In genomic region chr14:53621986-53622385, GRCh38 we compare ENCODE assay signal across 12 cellular contexts.
DNase-seq lines count a peak whose midpoint lies in the region; ATAC-seq and TF ChIP-seq lines count a peak whose summit lies in the region.
"Had no signal": no experiment of that assay in that cellular context is flagged by ENCODE, and none has a peak within 500 bp of the region (broad histone marks: within the 10 kb centered on the region; RNA-seq: fewer than 3 reads in every experiment).

No MANE protein-coding gene starts in this region.

- no peak for TF ChIP-seq POLR2A in IMR-90 (IDR thresholded peaks at IDR 0.05; ENCODE audit: low read depth, low read length)

- intact Hi-C loops in IMR-90 (cut with micrococcal nuclease) (loop anchor here (5.0 kb wide), 2 partner anchors 80 to 330 kb away; no protein-coding TSS in a partner anchor), OCI-LY7 (cut with micrococcal nuclease; ENCODE audit: unreplicated experiment) (no loop called here)

- POLR2A ChIA-PET in IMR-90 (lab: Charles Lee; ENCODE audit: unreplicated experiment) (no interaction called here), OCI-LY7 (lab: Charles Lee) (interaction anchor here (0.6 to 1.8 kb wide), 7 partner anchors 7 to 1587 kb away, joined by 3 to 5 read pairs (median 3); no protein-coding TSS in a partner anchor)

- H3K79me2 ChIP-seq in OCI-LY7 (ENCODE audit: insufficient read depth, low read depth, low read length) (no peaks in the 10 kb centered on the region), mesendoderm (ENCODE audit: control insufficient read depth, insufficient read depth, low read length) (no peaks in the 10 kb centered on the region)

- H4K8ac ChIP-seq in IMR-90 (ENCODE audit: low read depth in 2 of 2, low read length in 2 of 2) (peak overlapping the region in 1 of 2 experiments; percentile 15; a peak in 1 of 4 replicates), mesendoderm (ENCODE audit: low read depth, low read length) (no peak overlapping the region)

- H3K4ac ChIP-seq in IMR-90 (ENCODE audit: low read depth, low read length) (no peak overlapping the region), mesendoderm (ENCODE audit: low read depth, low read length) (no peak overlapping the region)

- H3K4me1 ChIP-seq in IMR-90 (ENCODE audit: control insufficient read depth, insufficient read depth, low read length) (peaks cover 20% of the 10 kb centered on the region), OCI-LY7 (ENCODE audit: insufficient read depth, low read length, poor library complexity, severe bottlenecking) (peaks cover 12% of the 10 kb centered on the region), mesendoderm (ENCODE audit: control insufficient read depth, low read depth, low read length) (peaks cover 2% of the 10 kb centered on the region)
- H3K4me1 ChIP-seq: A549, BE2C had no signal

- no peak overlapping the region for H3K4me3 Mint-ChIP-seq in stimulated activated memory B cell treated with anti-CD40 and anti-IgM and Interleukin-4, amounts not matched to agents 10 μg/mL and 1 μg/mL and 100 μg/mL, for 72 hours

- H3K4me1 Mint-ChIP-seq in stimulated activated memory B cell treated with anti-CD40 and anti-IgM and Interleukin-4, amounts not matched to agents 10 μg/mL and 1 μg/mL and 100 μg/mL, for 72 hours = peaks cover 38% of the 10 kb centered on the region

- in situ Hi-C loops in IMR-90 (cut with MboI; ENCODE audit: low sequenced_read_pairs) = no loop called here

- peaks cover 10% of the 10 kb centered on the region for H3K9me1 ChIP-seq in IMR-90 (ENCODE audit: insufficient read depth, low read length)

- H3K27ac Mint-ChIP-seq in stimulated activated memory B cell treated with anti-CD40 and anti-IgM and Interleukin-4, amounts not matched to agents 10 μg/mL and 1 μg/mL and 100 μg/mL, for 72 hours = peak overlapping the region; percentile 94

- peak overlapping the region; percentile 54 for H4K5ac ChIP-seq in IMR-90 (ENCODE audit: low read depth, low read length)
- H4K5ac ChIP-seq in mesendoderm (ENCODE audit: low read length) = no peak overlapping the region

- H3K9me3 ChIP-seq in IMR-90 (ENCODE audit: control insufficient read depth, insufficient read depth, low read length) (0 out of 2 replicates have a peak, but pooled peaks cover under 1% of the 10 kb centered on the region), OCI-LY7 (ENCODE audit: low read length) (no peaks in the 10 kb centered on the region)
- H3K9me3 ChIP-seq: A549, BE2C had no signal

- H3K36me3 Mint-ChIP-seq in stimulated activated memory B cell treated with anti-CD40 and anti-IgM and Interleukin-4, amounts not matched to agents 10 μg/mL and 1 μg/mL and 100 μg/mL, for 72 hours = no peaks in the 10 kb centered on the region

- BruUV-seq in IMR-90 (replicated peaks; lab: Mats Ljungman, UMichigan) (no TSS peak), OCI-LY7 (replicated peaks; lab: Mats Ljungman, UMichigan) (no TSS peak)

- dilution Hi-C loops in IMR-90 (cut with HindIII; ENCODE audit: low sequenced_read_pairs, unreplicated experiment) = no loop called here

- H3K79me1 ChIP-seq in IMR-90 (ENCODE audit: low read depth in 1 of 2, low read length in 2 of 2) (no peaks in the 10 kb centered on the region), mesendoderm (ENCODE audit: low read length) (no peaks in the 10 kb centered on the region)

- H3K9me3 Mint-ChIP-seq in stimulated activated memory B cell treated with anti-CD40 and anti-IgM and Interleukin-4, amounts not matched to agents 10 μg/mL and 1 μg/mL and 100 μg/mL, for 72 hours = no peaks in the 10 kb centered on the region

- H3K23ac ChIP-seq in IMR-90 (ENCODE audit: low read depth, low read length) (no peak overlapping the region), mesendoderm (ENCODE audit: low read length) (no peak overlapping the region)

- H3K4me3 ChIP-seq in IMR-90 (ENCODE audit: insufficient read depth, low read depth, low read length) (no peak overlapping the region), OCI-LY7 (ENCODE audit: low read depth, low read length, poor library complexity, severe bottlenecking) (no peak overlapping the region), mesendoderm (ENCODE audit: low read length) (no peak overlapping the region), foreskin fibroblast (ENCODE audit: low read depth in 1 of 2, low read length in 2 of 2) (no peak overlapping the region)
- H3K4me3 ChIP-seq: A549 had no signal

- ATAC-seq in IMR-90 (ENCODE audit: low read depth) = no peak
- ATAC-seq in stimulated activated memory B cell treated with anti-CD40 and anti-IgM and Interleukin-4, amounts not matched to agents 10 μg/mL and 1 μg/mL and 100 μg/mL, for 72 hours = no peak
- ATAC-seq: A549, HCT116 had no signal

- peaks cover 5% of the 10 kb centered on the region for H3K27me3 ChIP-seq in IMR-90 (ENCODE audit: control insufficient read depth, insufficient read depth, low read length)
- no peaks in the 10 kb centered on the region for H3K27me3 ChIP-seq in mesendoderm (ENCODE audit: insufficient read depth, low read length, poor library complexity)
- H3K27me3 ChIP-seq: BE2C had no signal

- H3K36me3 ChIP-seq in IMR-90 (ENCODE audit: control insufficient read depth, insufficient read depth, low read length) = no peaks in the 10 kb centered on the region
- H3K36me3 ChIP-seq in OCI-LY7 (ENCODE audit: insufficient read depth, low read length) = no peaks in the 10 kb centered on the region
- H3K36me3 ChIP-seq in mesendoderm (ENCODE audit: control insufficient read depth, insufficient read depth, low read length) = no peaks in the 10 kb centered on the region
- H3K36me3 ChIP-seq: BE2C had no signal

- no peaks in the 10 kb centered on the region for H4K20me1 ChIP-seq in IMR-90 (ENCODE audit: insufficient read depth, low read length)
- H4K20me1 ChIP-seq in OCI-LY7 (ENCODE audit: insufficient read depth, low read length) = no peaks in the 10 kb centered on the region

- no peaks in the 10 kb centered on the region for H3K9me2 ChIP-seq in OCI-LY7 (ENCODE audit: insufficient read depth, low read length)

- no peaks in the 10 kb centered on the region for H3K27me3 Mint-ChIP-seq in stimulated activated memory B cell treated with anti-CD40 and anti-IgM and Interleukin-4, amounts not matched to agents 10 μg/mL and 1 μg/mL and 100 μg/mL, for 72 hours

- H3K4me2 ChIP-seq in IMR-90 (ENCODE audit: low read depth, low read length) (no peak overlapping the region), OCI-LY7 (ENCODE audit: low read length) (no peak overlapping the region), mesendoderm (ENCODE audit: low read length) (no peak overlapping the region)
- H3K4me2 ChIP-seq: A549 had no signal

- H2AK9ac ChIP-seq in IMR-90 (replicated peaks; ENCODE audit: low read depth, low read length, poor library complexity) = no peak overlapping the region

- H2AK5ac ChIP-seq in IMR-90 (ENCODE audit: low read depth, low read length) (no peak overlapping the region), mesendoderm (ENCODE audit: low read length) (no peak overlapping the region)

- H2BK15ac ChIP-seq in IMR-90 (ENCODE audit: low read depth, low read length) (no peak overlapping the region), mesendoderm (replicated peaks; ENCODE audit: low read depth) (peak overlapping the region; percentile 57)

- peak; percentile 14 for DNase-seq in IMR-90
- DNase-seq in OCI-LY7 (ENCODE audit: low spot score) = no peak
- no peak for DNase-seq in mesendoderm
- DNase-seq in SHP77 treated with DMSO at 0.1 percent for 48 hours (lab: John Stamatoyannopoulos, UW) = no peak
- no peak for DNase-seq in hepatic stellate cell (ENCODE audit: low spot score)
- no peak for DNase-seq in foreskin fibroblast
- no peak for DNase-seq in HPDE6-E6E7 (ENCODE audit: extremely low spot score)
- DNase-seq: BE2C had no signal

- H3K18ac ChIP-seq in IMR-90 (ENCODE audit: low read depth, low read length) (peak overlapping the region; percentile 37; the same call in 1 of the 2 replicates), mesendoderm (ENCODE audit: low read length) (no peak overlapping the region)

- no peak for TF ChIP-seq RAD21 in IMR-90 (IDR thresholded peaks at IDR 0.05; ENCODE audit: low read length)

- WGBS in IMR-90 (ENCODE audit: extremely low coverage in 2 of 2, insufficient read length in 1 of 2), 2 experiments = no CpG with 5 or more reads among the region's 1 CpG
- WGBS in mesendoderm (ENCODE audit: extremely low coverage, insufficient coverage, low lambda C conversion rate) = no CpG with 5 or more reads among the region's 1 CpG

- H3K27ac ChIP-seq in IMR-90 (ENCODE audit: insufficient read depth, low read length) = no peak overlapping the region
- no peak overlapping the region for H3K27ac ChIP-seq in OCI-LY7 (ENCODE audit: low read depth, low read length, poor library complexity, severe bottlenecking)
- H3K27ac ChIP-seq in mesendoderm (ENCODE audit: low read depth, low read length) = no peak overlapping the region
- H3K27ac ChIP-seq: A549, HL-60 had no signal

- H2BK120ac ChIP-seq in IMR-90 (ENCODE audit: low read depth, low read length) (no peak overlapping the region), mesendoderm (ENCODE audit: low read depth, low read length) (no peak overlapping the region)

- H2BK5ac ChIP-seq in IMR-90 (ENCODE audit: low read depth, low read length, poor library complexity, severe bottlenecking) (no peak overlapping the region), mesendoderm (ENCODE audit: low read length) (no peak overlapping the region)

- no peak overlapping the region for H3K9ac ChIP-seq in IMR-90 (ENCODE audit: low read depth, low read length)
- no peak overlapping the region for H3K9ac ChIP-seq in mesendoderm (ENCODE audit: low read length)

- no peak overlapping the region for H3K14ac ChIP-seq in IMR-90 (replicated peaks; ENCODE audit: low read depth, low read length)

- H3K56ac ChIP-seq in IMR-90 (ENCODE audit: extremely low read depth, insufficient read depth, low read length) (no peak overlapping the region), mesendoderm (ENCODE audit: low read length) (no peak overlapping the region)

- TF ChIP-seq CTCF in IMR-90 (conservative IDR thresholded peaks at IDR 0.05; ENCODE audit: low read depth, low read length) (no peak), OCI-LY7 (conservative IDR thresholded peaks at IDR 0.05; ENCODE audit: low read length) (no peak), foreskin fibroblast (IDR thresholded peaks at IDR 0.05; ENCODE audit: low read depth, low read length) (no peak)

- H4K91ac ChIP-seq in IMR-90 (ENCODE audit: insufficient read depth, low read depth, low read length) = no peak overlapping the region

- CTCF ChIA-PET in IMR-90 (lab: Yijun Ruan, JAX) = no interaction called here
- CTCF ChIA-PET in OCI-LY7 (lab: Charles Lee; ENCODE audit: unreplicated experiment) = no interaction called here

- H2BK20ac ChIP-seq in IMR-90 (ENCODE audit: low read depth, low read length) = 0 out of 2 replicates have a peak overlapping the region, but pooled peaks have one; percentile 57

- H2AFZ ChIP-seq in IMR-90 (replicated peaks; ENCODE audit: low read length, poor library complexity) (no peak overlapping the region), OCI-LY7 (ENCODE audit: low read length) (peak overlapping the region; percentile 35; the same call in 1 of the 2 replicates)

TF ChIP-seq in IMR-90, 13 proteins besides CTCF, POLR2A, EP300 and RAD21 (continues in another document):
- TF ChIP-seq NFE2L2 (IDR thresholded peaks at IDR 0.05; ENCODE audit: low read depth, low read length) = no peak
